ENCODE assay signal across 9 cellular contexts in genomic region chr6:53062369-53062639, GRCh38. TPM values are rescaled to one million over a fixed set of nuclear protein-coding genes. Genes with fewer than 3 reads are reported as not detected.
DNase-seq lines count a peak whose midpoint lies in the region; ATAC-seq lines count a peak whose summit lies in the region.
"Had no signal": no experiment of that assay in that cellular context is flagged by ENCODE, and none has a peak within 500 bp of the region (broad histone marks: within the 10 kb centered on the region; RNA-seq: fewer than 3 reads in every experiment).

No MANE protein-coding gene starts in this region.

- DNase-seq in activated CD4-positive, alpha-beta T cell treated with anti-CD3 and anti-CD28 coated beads for 36 hours = no peak
- DNase-seq in activated CD4-positive, alpha-beta T cell treated with anti-CD3 and anti-CD28 coated beads for 4 hours = no peak
- no peak for DNase-seq in activated CD4-positive, alpha-beta memory T cell treated with anti-CD3 and anti-CD28 coated beads, Interleukin-2, amount 10 ng/mL, durations not matched to agents 7 days and 5 days
- DNase-seq in GOT3 (lab: John Stamatoyannopoulos, UW) (no peak), cerebellum (ENCODE audit: low spot score) (no peak)
- DNase-seq in stimulated activated CD4-positive, alpha-beta T cell treated with anti-CD3 and anti-CD28 coated beads, Interleukin-4, amount 100 ng/mL, for 1 hour = no peak
- DNase-seq: cortex of kidney had no signal

- POLR2A ChIA-PET in activated CD4-positive, alpha-beta T cell treated with anti-CD3 and anti-CD28 coated beads for 36 hours (lab: Charles Lee) = no interaction called here
- POLR2A ChIA-PET in activated CD4-positive, alpha-beta memory T cell treated with anti-CD3 and anti-CD28 coated beads, Interleukin-2, amount 10 ng/mL, durations not matched to agents 7 days and 5 days (lab: Charles Lee) = no interaction called here

- H3K4me3 ChIP-seq in subcutaneous abdominal adipose tissue (ENCODE audit: low read depth in 1 of 5, low read length in 5 of 5) = peak overlapping the region; percentile 70 to 88 (median 82)

- no peaks in the 10 kb centered on the region for H3K27me3 ChIP-seq in layer of hippocampus (ENCODE audit: control insufficient read depth, insufficient read depth, low read length)
- no peaks in the 10 kb centered on the region for H3K27me3 ChIP-seq in subcutaneous abdominal adipose tissue (ENCODE audit: control insufficient read depth in 5 of 5, insufficient read depth in 4 of 5, low read length in 5 of 5)

- H3K36me3 ChIP-seq in subcutaneous abdominal adipose tissue (ENCODE audit: control insufficient read depth in 5 of 5, insufficient read depth in 5 of 5, low read length in 5 of 5) = peaks cover 0 to 3% (median 0%) of the 10 kb centered on the region in 5 donors

- no peaks in the 10 kb centered on the region for H3K9me3 ChIP-seq in subcutaneous abdominal adipose tissue (ENCODE audit: control insufficient read depth in 5 of 5, low read length in 5 of 5)

- peaks cover 9% of the 10 kb centered on the region for H3K36me3 Mint-ChIP-seq in activated CD4-positive, alpha-beta T cell treated with anti-CD3 and anti-CD28 coated beads for 36 hours (ENCODE audit: low read depth)
- peaks cover 2% of the 10 kb centered on the region for H3K36me3 Mint-ChIP-seq in activated CD4-positive, alpha-beta memory T cell treated with anti-CD3 and anti-CD28 coated beads, Interleukin-2, amount 10 ng/mL, durations not matched to agents 7 days and 5 days (ENCODE audit: low read depth)

- H3K27me3 Mint-ChIP-seq in activated CD4-positive, alpha-beta T cell treated with anti-CD3 and anti-CD28 coated beads for 36 hours = no peaks in the 10 kb centered on the region
- H3K27me3 Mint-ChIP-seq in activated CD4-positive, alpha-beta memory T cell treated with anti-CD3 and anti-CD28 coated beads, Interleukin-2, amount 10 ng/mL, durations not matched to agents 7 days and 5 days = no peaks in the 10 kb centered on the region

- H3K4me3 Mint-ChIP-seq in activated CD4-positive, alpha-beta T cell treated with anti-CD3 and anti-CD28 coated beads for 36 hours = peak overlapping the region; percentile 85
- H3K4me3 Mint-ChIP-seq in activated CD4-positive, alpha-beta memory T cell treated with anti-CD3 and anti-CD28 coated beads, Interleukin-2, amount 10 ng/mL, durations not matched to agents 7 days and 5 days = peak overlapping the region; percentile 86

- H3K9me3 Mint-ChIP-seq in activated CD4-positive, alpha-beta T cell treated with anti-CD3 and anti-CD28 coated beads for 36 hours (ENCODE audit: low read depth) = no peaks in the 10 kb centered on the region
- H3K9me3 Mint-ChIP-seq in activated CD4-positive, alpha-beta memory T cell treated with anti-CD3 and anti-CD28 coated beads, Interleukin-2, amount 10 ng/mL, durations not matched to agents 7 days and 5 days = no peaks in the 10 kb centered on the region

- peaks cover 4 to 56% (median 53%) of the 10 kb centered on the region in 5 donors for H3K4me1 ChIP-seq in subcutaneous abdominal adipose tissue (ENCODE audit: control insufficient read depth in 5 of 5, insufficient read depth in 5 of 5, low read length in 5 of 5)

- peak overlapping the region; percentile 86 for H3K27ac Mint-ChIP-seq in activated CD4-positive, alpha-beta T cell treated with anti-CD3 and anti-CD28 coated beads for 36 hours
- H3K27ac Mint-ChIP-seq in activated CD4-positive, alpha-beta memory T cell treated with anti-CD3 and anti-CD28 coated beads, Interleukin-2, amount 10 ng/mL, durations not matched to agents 7 days and 5 days = no peak overlapping the region

- peak overlapping the region; percentile 95 for H3K27ac ChIP-seq in layer of hippocampus (ENCODE audit: low read depth, low read length)
- H3K27ac ChIP-seq in subcutaneous abdominal adipose tissue (ENCODE audit: low read depth, low read length) = peak overlapping the region; percentile 94

- CTCF ChIA-PET in activated CD4-positive, alpha-beta T cell treated with anti-CD3 and anti-CD28 coated beads for 36 hours (lab: Charles Lee) = interaction anchor here (0.7 to 1.1 kb wide), 2 partner anchors 9 to 181 kb away, joined by 3 read pairs; no protein-coding TSS in a partner anchor
- CTCF ChIA-PET in activated CD4-positive, alpha-beta memory T cell treated with anti-CD3 and anti-CD28 coated beads, Interleukin-2, amount 10 ng/mL, durations not matched to agents 7 days and 5 days (lab: Charles Lee) = interaction anchor here (0.9 kb wide), 1 partner anchor 338 kb away, joined by 3 read pairs; no protein-coding TSS in a partner anchor

- peak overlapping the region; percentile 12 to 93 (median 91) for H3K9ac ChIP-seq in subcutaneous abdominal adipose tissue (ENCODE audit: low read length in 5 of 5)

- ATAC-seq in activated CD4-positive, alpha-beta T cell treated with anti-CD3 and anti-CD28 coated beads for 36 hours = no peak

- intact Hi-C loops in activated CD4-positive, alpha-beta T cell treated with anti-CD3 and anti-CD28 coated beads for 36 hours (cut with DNase I, micrococcal nuclease) = no loop called here

- peaks cover 61% of the 10 kb centered on the region for H3K4me1 Mint-ChIP-seq in activated CD4-positive, alpha-beta T cell treated with anti-CD3 and anti-CD28 coated beads for 36 hours
- peaks cover 65% of the 10 kb centered on the region for H3K4me1 Mint-ChIP-seq in activated CD4-positive, alpha-beta memory T cell treated with anti-CD3 and anti-CD28 coated beads, Interleukin-2, amount 10 ng/mL, durations not matched to agents 7 days and 5 days

RNA-seq across cellular contexts. Expression of gene CILK1, which starts 0.7 kb away (rescaled TPM):
- total RNA-seq in activated CD4-positive, alpha-beta T cell treated with anti-CD3 and anti-CD28 coated beads for 36 hours = 1 to 10 TPM; 7.5 to 8.2 TPM
- 10 to 100 TPM in 1 of 2 experiments, 1 to 10 TPM in 1; 9.9 to 10.5 TPM for total RNA-seq in activated CD4-positive, alpha-beta memory T cell treated with anti-CD3 and anti-CD28 coated beads, Interleukin-2, amount 10 ng/mL, durations not matched to agents 7 days and 5 days
- 24.6 TPM for total RNA-seq in cerebellum

RNA-seq across cellular contexts. Expression of gene FBXO9, which starts 2.9 kb away (rescaled TPM):
- 10 to 100 TPM; 51.2 to 58.7 TPM for total RNA-seq in activated CD4-positive, alpha-beta T cell treated with anti-CD3 and anti-CD28 coated beads for 36 hours
- 10 to 100 TPM; 72.2 to 74.1 TPM for total RNA-seq in activated CD4-positive, alpha-beta memory T cell treated with anti-CD3 and anti-CD28 coated beads, Interleukin-2, amount 10 ng/mL, durations not matched to agents 7 days and 5 days
- total RNA-seq in cerebellum = 39.6 TPM
